Comparison of ENCODE assay signal across 8 cellular contexts in genomic region chr16:24685539-24686432, GRCh38. TPM values are rescaled to one million over a fixed set of nuclear protein-coding genes. Genes with fewer than 3 reads are reported as not detected.
A peak's percentile ranks its signal among the peaks of the same experiment; 100 is the strongest.
DNase-seq lines count a peak whose midpoint lies in the region; FAIRE-seq and TF ChIP-seq lines count a peak whose summit lies in the region.
"Had no signal": no experiment of that assay in that cellular context is flagged by ENCODE, and none has a peak within 500 bp of the region (broad histone marks: within the 10 kb centered on the region; RNA-seq: fewer than 3 reads in every experiment).

No MANE protein-coding gene starts in this region.

- DNase-seq in M059J (ENCODE audit: low read depth) (peak; percentile 99), bronchial epithelial cell (ENCODE audit: low read depth) (peak; percentile 39), kidney epithelial cell (ENCODE audit: low read depth) (peak; percentile 56), NCI-H1694 (lab: John Stamatoyannopoulos, UW) (no peak)
- DNase-seq in effector CD4-positive, alpha-beta T cell = no peak
- DNase-seq in activated CD4-positive, alpha-beta memory T cell treated with anti-CD3 and anti-CD28 coated beads, Interleukin-2, amount 10 ng/mL, durations not matched to agents 7 days and 5 days = no peak
- DNase-seq: naive B cell had no signal

- peak overlapping the region; percentile 70 for H3K27ac ChIP-seq in temporal lobe (ENCODE audit: low read depth, low read length)

- H3K4me3 Mint-ChIP-seq in activated CD4-positive, alpha-beta memory T cell treated with anti-CD3 and anti-CD28 coated beads, Interleukin-2, amount 10 ng/mL, durations not matched to agents 7 days and 5 days = no peak overlapping the region
- H3K4me3 Mint-ChIP-seq: naive B cell had no signal

- CTCF ChIA-PET in activated CD4-positive, alpha-beta memory T cell treated with anti-CD3 and anti-CD28 coated beads, Interleukin-2, amount 10 ng/mL, durations not matched to agents 7 days and 5 days (lab: Charles Lee) = no interaction called here

- H3K36me3 Mint-ChIP-seq in activated CD4-positive, alpha-beta memory T cell treated with anti-CD3 and anti-CD28 coated beads, Interleukin-2, amount 10 ng/mL, durations not matched to agents 7 days and 5 days (ENCODE audit: low read depth) = no peaks in the 10 kb centered on the region
- H3K36me3 Mint-ChIP-seq: naive B cell had no signal

- POLR2A ChIA-PET in activated CD4-positive, alpha-beta memory T cell treated with anti-CD3 and anti-CD28 coated beads, Interleukin-2, amount 10 ng/mL, durations not matched to agents 7 days and 5 days (lab: Charles Lee) = no interaction called here

- FAIRE-seq in bronchial epithelial cell (lab: Jason Lieb, UNC) = no peak

- H3K27ac Mint-ChIP-seq in activated CD4-positive, alpha-beta memory T cell treated with anti-CD3 and anti-CD28 coated beads, Interleukin-2, amount 10 ng/mL, durations not matched to agents 7 days and 5 days = no peak overlapping the region

- H3K4me1 Mint-ChIP-seq in activated CD4-positive, alpha-beta memory T cell treated with anti-CD3 and anti-CD28 coated beads, Interleukin-2, amount 10 ng/mL, durations not matched to agents 7 days and 5 days = peaks cover 2% of the 10 kb centered on the region
- H3K4me1 Mint-ChIP-seq: naive B cell had no signal

- no peak overlapping the region for H3K4me3 ChIP-seq in bronchial epithelial cell (ENCODE audit: low read depth, low read length)
- no peak overlapping the region for H3K4me3 ChIP-seq in kidney epithelial cell (ENCODE audit: low read depth, low read length)

- H3K27me3 ChIP-seq in bronchial epithelial cell (ENCODE audit: control insufficient read depth, insufficient read depth, low read length) = no peaks in the 10 kb centered on the region
- H3K27me3 ChIP-seq in kidney epithelial cell (ENCODE audit: control insufficient read depth, insufficient read depth, low read length) = no peaks in the 10 kb centered on the region

- TF ChIP-seq CTCF in bronchial epithelial cell (IDR thresholded peaks at IDR 0.05; ENCODE audit: insufficient read depth, low read length, severe bottlenecking) = no peak
- no peak for TF ChIP-seq CTCF in kidney epithelial cell (IDR thresholded peaks at IDR 0.05; ENCODE audit: insufficient read depth, low read length, poor library complexity, severe bottlenecking)

- no peaks in the 10 kb centered on the region for H3K9me3 Mint-ChIP-seq in activated CD4-positive, alpha-beta memory T cell treated with anti-CD3 and anti-CD28 coated beads, Interleukin-2, amount 10 ng/mL, durations not matched to agents 7 days and 5 days

- H3K36me3 ChIP-seq in bronchial epithelial cell (ENCODE audit: control insufficient read depth, insufficient read depth, low read length) = no peaks in the 10 kb centered on the region
- no peaks in the 10 kb centered on the region for H3K36me3 ChIP-seq in kidney epithelial cell (ENCODE audit: control insufficient read depth, insufficient read depth, low read length)

- H3K27me3 Mint-ChIP-seq in activated CD4-positive, alpha-beta memory T cell treated with anti-CD3 and anti-CD28 coated beads, Interleukin-2, amount 10 ng/mL, durations not matched to agents 7 days and 5 days = peaks cover 2% of the 10 kb centered on the region

RNA-seq across cellular contexts. Expression of gene TNRC6A, which starts 43.7 kb away (rescaled TPM):
- total RNA-seq in M059J (2014; rRNA removed; shearing (Covaris generic)) = 13.4 and 21.5 TPM in 2 replicates
- total RNA-seq in bronchial epithelial cell (14.2 and 17.8 TPM in 2 replicates), kidney epithelial cell (17.5 and 18.4 TPM in 2 replicates), temporal lobe (49.9 TPM)
- 10 to 100 TPM; 37.4 to 37.8 TPM for total RNA-seq in activated CD4-positive, alpha-beta memory T cell treated with anti-CD3 and anti-CD28 coated beads, Interleukin-2, amount 10 ng/mL, durations not matched to agents 7 days and 5 days

Comparison
In these comparisons a context has a peak if more than half of its experiments do, and no peak if none do; other contexts are left out.
1. DNase-seq: peak in M059J (single experiment), bronchial epithelial cell (single experiment) and kidney epithelial cell (single experiment); none in effector CD4-positive, alpha-beta T cell (single experiment), activated CD4-positive, alpha-beta memory T cell treated with anti-CD3 and anti-CD28 coated beads, Interleukin-2, amount 10 ng/mL, durations not matched to agents 7 days and 5 days (single experiment) and NCI-H1694 (single experiment).